Comparison of ENCODE assay signal across 2 cellular contexts in genomic region chr20:41342474-41343464, GRCh38.
TF ChIP-seq lines count a peak whose summit lies in the region.

No MANE protein-coding gene starts in this region.

TF ChIP-seq in liver, 16 proteins besides CTCF, POLR2A, EP300 and RAD21 (continued from another document):
- TF ChIP-seq MAX (IDR thresholded peaks at IDR 0.05) (no peak), NR2F2 (IDR thresholded peaks at IDR 0.05) (no peak), JUND (IDR thresholded peaks at IDR 0.05) (no peak), REST (IDR thresholded peaks at IDR 0.05) (no peak), ZBTB33 (IDR thresholded peaks at IDR 0.05) (no peak), HNF4A (conservative IDR thresholded peaks at IDR 0.05) (peak; percentile 23 to 75), HNF4G (IDR thresholded peaks at IDR 0.05) (no peak), SP1 (IDR thresholded peaks at IDR 0.05) (peak; percentile 21)

TF ChIP-seq in SK-N-SH treated with all-trans-retinoic acid at 6 μM for 48 hours, 23 proteins besides CTCF, POLR2A, EP300 and RAD21 (continued from another document):
- TF ChIP-seq ZNF565 (CRISPR knock-in tag; conservative IDR thresholded peaks at IDR 0.05; ENCODE audit: low read depth) (no peak), ISL1 (CRISPR knock-in tag; IDR thresholded peaks at IDR 0.05) (no peak), CREB5 (CRISPR knock-in tag; IDR thresholded peaks at IDR 0.05; ENCODE audit: low read depth) (no peak), RARB (CRISPR knock-in tag; IDR thresholded peaks at IDR 0.05) (no peak), TSHZ2 (CRISPR knock-in tag; IDR thresholded peaks at IDR 0.05) (no peak), PPARA (CRISPR knock-in tag; IDR thresholded peaks at IDR 0.05; ENCODE audit: borderline replicate concordance) (no peak), ZNF8 (CRISPR knock-in tag; IDR thresholded peaks at IDR 0.05) (no peak), BACH2 (CRISPR knock-in tag; IDR thresholded peaks at IDR 0.05; ENCODE audit: borderline replicate concordance) (no peak)
TF ChIP-seq in SK-N-SH treated with all-trans-retinoic acid at 6 μM for 48 hours: peak in this region for 0.
